In the genomic region with DNA sequence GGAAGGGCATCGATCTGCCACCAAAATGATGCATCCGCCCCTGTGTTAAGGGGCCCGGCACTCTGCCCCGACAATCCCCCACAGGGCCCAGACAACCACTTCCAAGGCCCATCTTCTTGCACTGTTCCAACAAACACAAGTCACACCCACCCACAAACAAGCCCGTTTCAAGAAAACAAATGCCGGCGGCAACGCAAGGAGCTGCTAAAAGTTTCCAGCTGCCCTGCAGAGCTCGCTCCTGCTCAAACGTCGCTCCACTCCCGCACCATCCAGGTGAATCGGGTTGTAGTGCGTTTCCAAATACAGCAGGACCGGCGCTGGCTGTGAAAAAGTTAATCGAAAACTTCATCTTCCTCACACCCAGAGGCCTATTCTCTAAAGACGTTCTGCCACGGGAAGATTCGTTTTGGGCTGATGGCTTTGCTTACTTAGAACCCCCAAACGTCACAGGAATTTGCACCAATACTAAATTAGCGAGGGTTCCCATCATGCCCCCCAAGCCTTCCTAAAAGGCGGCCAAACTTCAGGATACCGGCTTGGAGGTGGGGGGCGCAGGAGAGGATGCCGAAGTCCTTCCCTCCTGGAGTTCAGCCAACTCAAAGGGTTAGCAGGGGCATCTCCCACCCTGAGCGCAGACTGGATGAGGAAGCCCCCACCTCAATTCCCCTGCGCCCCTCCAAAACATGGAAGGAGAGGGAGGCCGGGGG, we compare ENCODE assay signal across 3 cellular contexts.
A peak's percentile ranks its signal among the peaks of the same experiment; 100 is the strongest.
TF ChIP-seq lines count a peak whose summit lies in the region.

No MANE protein-coding gene starts in this region.

TF ChIP-seq in WTC11, 78 proteins besides CTCF, POLR2A, EP300 and RAD21:
- TF ChIP-seq, protein P1, sequence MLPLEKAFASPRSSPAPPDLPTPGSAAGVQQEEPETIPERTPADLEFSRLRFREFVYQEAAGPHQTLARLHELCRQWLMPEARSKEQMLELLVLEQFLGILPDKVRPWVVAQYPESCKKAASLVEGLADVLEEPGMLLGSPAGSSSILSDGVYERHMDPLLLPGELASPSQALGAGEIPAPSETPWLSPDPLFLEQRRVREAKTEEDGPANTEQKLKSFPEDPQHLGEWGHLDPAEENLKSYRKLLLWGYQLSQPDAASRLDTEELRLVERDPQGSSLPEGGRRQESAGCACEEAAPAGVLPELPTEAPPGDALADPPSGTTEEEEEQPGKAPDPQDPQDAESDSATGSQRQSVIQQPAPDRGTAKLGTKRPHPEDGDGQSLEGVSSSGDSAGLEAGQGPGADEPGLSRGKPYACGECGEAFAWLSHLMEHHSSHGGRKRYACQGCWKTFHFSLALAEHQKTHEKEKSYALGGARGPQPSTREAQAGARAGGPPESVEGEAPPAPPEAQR (CRISPR knock-in tag; IDR thresholded peaks at IDR 0.05), result no peak
- no peak for TF ChIP-seq ZNF317 (CRISPR knock-in tag; IDR thresholded peaks at IDR 0.05; ENCODE audit: borderline replicate concordance, low read depth)
- TF ChIP-seq, protein P2, sequence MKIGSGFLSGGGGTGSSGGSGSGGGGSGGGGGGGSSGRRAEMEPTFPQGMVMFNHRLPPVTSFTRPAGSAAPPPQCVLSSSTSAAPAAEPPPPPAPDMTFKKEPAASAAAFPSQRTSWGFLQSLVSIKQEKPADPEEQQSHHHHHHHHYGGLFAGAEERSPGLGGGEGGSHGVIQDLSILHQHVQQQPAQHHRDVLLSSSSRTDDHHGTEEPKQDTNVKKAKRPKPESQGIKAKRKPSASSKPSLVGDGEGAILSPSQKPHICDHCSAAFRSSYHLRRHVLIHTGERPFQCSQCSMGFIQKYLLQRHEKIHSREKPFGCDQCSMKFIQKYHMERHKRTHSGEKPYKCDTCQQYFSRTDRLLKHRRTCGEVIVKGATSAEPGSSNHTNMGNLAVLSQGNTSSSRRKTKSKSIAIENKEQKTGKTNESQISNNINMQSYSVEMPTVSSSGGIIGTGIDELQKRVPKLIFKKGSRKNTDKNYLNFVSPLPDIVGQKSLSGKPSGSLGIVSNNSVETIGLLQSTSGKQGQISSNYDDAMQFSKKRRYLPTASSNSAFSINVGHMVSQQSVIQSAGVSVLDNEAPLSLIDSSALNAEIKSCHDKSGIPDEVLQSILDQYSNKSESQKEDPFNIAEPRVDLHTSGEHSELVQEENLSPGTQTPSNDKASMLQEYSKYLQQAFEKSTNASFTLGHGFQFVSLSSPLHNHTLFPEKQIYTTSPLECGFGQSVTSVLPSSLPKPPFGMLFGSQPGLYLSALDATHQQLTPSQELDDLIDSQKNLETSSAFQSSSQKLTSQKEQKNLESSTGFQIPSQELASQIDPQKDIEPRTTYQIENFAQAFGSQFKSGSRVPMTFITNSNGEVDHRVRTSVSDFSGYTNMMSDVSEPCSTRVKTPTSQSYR (CRISPR knock-in tag; IDR thresholded peaks at IDR 0.05), result no peak
- no peak for TF ChIP-seq TEAD1 (CRISPR knock-in tag; IDR thresholded peaks at IDR 0.05)
- TF ChIP-seq, protein P3, sequence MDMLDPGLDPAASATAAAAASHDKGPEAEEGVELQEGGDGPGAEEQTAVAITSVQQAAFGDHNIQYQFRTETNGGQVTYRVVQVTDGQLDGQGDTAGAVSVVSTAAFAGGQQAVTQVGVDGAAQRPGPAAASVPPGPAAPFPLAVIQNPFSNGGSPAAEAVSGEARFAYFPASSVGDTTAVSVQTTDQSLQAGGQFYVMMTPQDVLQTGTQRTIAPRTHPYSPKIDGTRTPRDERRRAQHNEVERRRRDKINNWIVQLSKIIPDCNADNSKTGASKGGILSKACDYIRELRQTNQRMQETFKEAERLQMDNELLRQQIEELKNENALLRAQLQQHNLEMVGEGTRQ (CRISPR knock-in tag; IDR thresholded peaks at IDR 0.05), result no peak
- TF ChIP-seq, protein P4, sequence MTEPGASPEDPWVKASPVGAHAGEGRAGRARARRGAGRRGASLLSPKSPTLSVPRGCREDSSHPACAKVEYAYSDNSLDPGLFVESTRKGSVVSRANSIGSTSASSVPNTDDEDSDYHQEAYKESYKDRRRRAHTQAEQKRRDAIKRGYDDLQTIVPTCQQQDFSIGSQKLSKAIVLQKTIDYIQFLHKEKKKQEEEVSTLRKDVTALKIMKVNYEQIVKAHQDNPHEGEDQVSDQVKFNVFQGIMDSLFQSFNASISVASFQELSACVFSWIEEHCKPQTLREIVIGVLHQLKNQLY (CRISPR knock-in tag; IDR thresholded peaks at IDR 0.05), result no peak
- no peak for TF ChIP-seq IRF2 (CRISPR knock-in tag; IDR thresholded peaks at IDR 0.05; ENCODE audit: borderline replicate concordance, low read depth)
- TF ChIP-seq GRHL2 (CRISPR knock-in tag; IDR thresholded peaks at IDR 0.05; ENCODE audit: insufficient replicate concordance, severe bottlenecking), result no peak
- no peak for TF ChIP-seq CBFB (CRISPR knock-in tag; IDR thresholded peaks at IDR 0.05; ENCODE audit: low read depth)
- TF ChIP-seq SP1 (CRISPR knock-in tag; conservative IDR thresholded peaks at IDR 0.05), result no peak

TF ChIP-seq in H1, 55 proteins besides CTCF, POLR2A, EP300 and RAD21 (continued from another document):
- TF ChIP-seq EZH2 (IDR thresholded peaks at IDR 0.05; ENCODE audit: low read depth, low read length, severe bottlenecking), result peak; percentile 39
- 0 out of 2 replicates have a peak, but pooled peaks have one; percentile 20 for TF ChIP-seq CREB1 (IDR thresholded peaks at IDR 0.05)
- 0 out of 2 replicates have a peak, but pooled peaks have one; percentile 23 for TF ChIP-seq SUZ12 (IDR thresholded peaks at IDR 0.05; ENCODE audit: low read length)
- no peak for TF ChIP-seq RFX5 (IDR thresholded peaks at IDR 0.05; ENCODE audit: borderline replicate concordance, low read depth, low read length)
TF ChIP-seq in H1: peak in this region for 5.

TF ChIP-seq in neural cell, 6 proteins besides CTCF, POLR2A, EP300 and RAD21 (continued from another document):
- TF ChIP-seq, protein P5, sequence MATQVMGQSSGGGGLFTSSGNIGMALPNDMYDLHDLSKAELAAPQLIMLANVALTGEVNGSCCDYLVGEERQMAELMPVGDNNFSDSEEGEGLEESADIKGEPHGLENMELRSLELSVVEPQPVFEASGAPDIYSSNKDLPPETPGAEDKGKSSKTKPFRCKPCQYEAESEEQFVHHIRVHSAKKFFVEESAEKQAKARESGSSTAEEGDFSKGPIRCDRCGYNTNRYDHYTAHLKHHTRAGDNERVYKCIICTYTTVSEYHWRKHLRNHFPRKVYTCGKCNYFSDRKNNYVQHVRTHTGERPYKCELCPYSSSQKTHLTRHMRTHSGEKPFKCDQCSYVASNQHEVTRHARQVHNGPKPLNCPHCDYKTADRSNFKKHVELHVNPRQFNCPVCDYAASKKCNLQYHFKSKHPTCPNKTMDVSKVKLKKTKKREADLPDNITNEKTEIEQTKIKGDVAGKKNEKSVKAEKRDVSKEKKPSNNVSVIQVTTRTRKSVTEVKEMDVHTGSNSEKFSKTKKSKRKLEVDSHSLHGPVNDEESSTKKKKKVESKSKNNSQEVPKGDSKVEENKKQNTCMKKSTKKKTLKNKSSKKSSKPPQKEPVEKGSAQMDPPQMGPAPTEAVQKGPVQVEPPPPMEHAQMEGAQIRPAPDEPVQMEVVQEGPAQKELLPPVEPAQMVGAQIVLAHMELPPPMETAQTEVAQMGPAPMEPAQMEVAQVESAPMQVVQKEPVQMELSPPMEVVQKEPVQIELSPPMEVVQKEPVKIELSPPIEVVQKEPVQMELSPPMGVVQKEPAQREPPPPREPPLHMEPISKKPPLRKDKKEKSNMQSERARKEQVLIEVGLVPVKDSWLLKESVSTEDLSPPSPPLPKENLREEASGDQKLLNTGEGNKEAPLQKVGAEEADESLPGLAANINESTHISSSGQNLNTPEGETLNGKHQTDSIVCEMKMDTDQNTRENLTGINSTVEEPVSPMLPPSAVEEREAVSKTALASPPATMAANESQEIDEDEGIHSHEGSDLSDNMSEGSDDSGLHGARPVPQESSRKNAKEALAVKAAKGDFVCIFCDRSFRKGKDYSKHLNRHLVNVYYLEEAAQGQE (IDR thresholded peaks at IDR 0.05; ENCODE audit: borderline replicate concordance), result no peak
- TF ChIP-seq EZH2 (IDR thresholded peaks at IDR 0.05; ENCODE audit: borderline replicate concordance, insufficient read depth, low read length, poor library complexity, severe bottlenecking) (no peak), POLR2AphosphoS5 (IDR thresholded peaks at IDR 0.05) (no peak), SMC3 (conservative IDR thresholded peaks at IDR 0.05; ENCODE audit: poor library complexity) (no peak)
